Comparison of ENCODE assay signal across 12 cellular contexts in the genomic region with DNA sequence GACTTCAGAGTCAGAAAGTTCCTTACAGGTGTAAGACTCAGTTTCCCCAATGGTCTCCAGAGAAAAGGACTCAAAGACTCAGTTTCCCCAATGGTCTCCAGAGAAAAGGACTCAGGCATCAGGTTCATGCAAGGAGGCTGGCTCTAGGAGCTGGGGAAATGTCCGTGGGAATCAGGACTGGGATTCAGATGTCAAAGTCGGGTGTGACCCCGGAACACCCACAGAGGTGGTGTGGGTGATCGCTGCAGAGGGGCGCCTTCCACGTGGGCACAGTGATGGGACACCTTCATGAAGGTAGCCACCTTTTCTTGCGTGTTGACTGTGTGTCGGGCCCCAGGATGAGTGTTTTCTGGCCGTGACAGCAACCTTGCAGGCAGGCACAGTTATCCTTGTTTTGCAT.
DNase-seq lines count a peak whose midpoint lies in the region; ATAC-seq and TF ChIP-seq lines count a peak whose summit lies in the region.
"Had no signal": no experiment of that assay in that cellular context is flagged by ENCODE, and none has a peak within 500 bp of the region (broad histone marks: within the 10 kb centered on the region; RNA-seq: fewer than 3 reads in every experiment).

No MANE protein-coding gene starts in this region.

- no peak for DNase-seq in RWPE1 (ENCODE audit: low spot score)
- no peak for DNase-seq in foreskin keratinocyte
- DNase-seq in prostate gland (ENCODE audit: low spot score), result no peak
- no peak for DNase-seq in left lung
- no peak for DNase-seq in HUDEP-2 (lab: John Stamatoyannopoulos, UW; ENCODE audit: unreplicated experiment in 76 of 76)
- DNase-seq in NCI-H526 (lab: John Stamatoyannopoulos, UW), result no peak
- DNase-seq: ACHN; CD4-positive, alpha-beta memory T cell; GOT3 had no signal

- TF ChIP-seq POLR2A in prostate gland (IDR thresholded peaks at IDR 0.05), result no peak

- CTCF ChIA-PET in RWPE1 (lab: Yijun Ruan, JAX), result interaction anchor here (0.6 to 2.4 kb wide), 3 partner anchors 94 to 1006 kb away, joined by 3 to 9 read pairs (median 3); no protein-coding TSS in a partner anchor

- 88% methylated on average over 9 of the region's 9 CpGs for WGBS in prostate gland

- H3K4me1 ChIP-seq in BLaER1, result peaks cover 51% of the 10 kb centered on the region
- H3K4me1 ChIP-seq in foreskin keratinocyte, result peaks cover 16% of the 10 kb centered on the region
- H3K4me1 ChIP-seq in prostate gland (replicated peaks), result no peaks in the 10 kb centered on the region
- H3K4me1 ChIP-seq in left lung, result no peaks in the 10 kb centered on the region

- H3K36me3 ChIP-seq in BLaER1 (no peaks in the 10 kb centered on the region), prostate gland (no peaks in the 10 kb centered on the region), left lung (no peaks in the 10 kb centered on the region)

- no peak overlapping the region for H3K4me3 ChIP-seq in BLaER1
- H3K4me3 ChIP-seq in prostate gland, result no peak overlapping the region
- no peak overlapping the region for H3K4me3 ChIP-seq in left lung
- H3K4me3 ChIP-seq: GM12878 had no signal

- ATAC-seq in foreskin keratinocyte (peak; percentile 5), left lung (no peak)
- ATAC-seq: GM12878 had no signal

- TF ChIP-seq CTCF in RWPE1 (conservative IDR thresholded peaks at IDR 0.05; ENCODE audit: low read depth) (no peak), foreskin keratinocyte (conservative IDR thresholded peaks at IDR 0.05) (no peak), prostate gland (IDR thresholded peaks at IDR 0.05) (no peak), left lung (IDR thresholded peaks at IDR 0.05) (no peak)

- intact Hi-C loops in prostate gland (cut with DNase I) (no loop called here), left lung (cut with DNase I) (no loop called here)

- H3K27ac ChIP-seq in BLaER1, result no peak overlapping the region
- peak overlapping the region; percentile 96 for H3K27ac ChIP-seq in RWPE1
- H3K27ac ChIP-seq in foreskin keratinocyte, result no peak overlapping the region
- H3K27ac ChIP-seq in prostate gland, result peak overlapping the region; percentile 15 to 49
- no peak overlapping the region for H3K27ac ChIP-seq in left lung
- H3K27ac ChIP-seq: C4-2B had no signal

- H4K20me1 ChIP-seq in BLaER1, result no peaks in the 10 kb centered on the region

- H3K9ac ChIP-seq in BLaER1, result no peak overlapping the region

- peak overlapping the region; percentile 25; the same call in 1 of the 2 replicates for H3K4me2 ChIP-seq in BLaER1

- 0 out of 2 replicates have a peak, but pooled peaks cover 7% of the 10 kb centered on the region for H3K27me3 ChIP-seq in BLaER1
- no peaks in the 10 kb centered on the region for H3K27me3 ChIP-seq in foreskin keratinocyte
- H3K27me3 ChIP-seq in prostate gland (replicated peaks; ENCODE audit: insufficient read depth), result no peaks in the 10 kb centered on the region
- peaks cover 0 to 44% of the 10 kb centered on the region in 2 donors for H3K27me3 ChIP-seq in left lung

- H3K9me3 ChIP-seq in BLaER1, result peaks cover 20% of the 10 kb centered on the region
- no peaks in the 10 kb centered on the region for H3K9me3 ChIP-seq in prostate gland
- H3K9me3 ChIP-seq in left lung, result no peaks in the 10 kb centered on the region

- POLR2A ChIA-PET in RWPE1 (lab: Yijun Ruan, JAX; ENCODE audit: low non-redundant PET), result no interaction called here

Comparison
In these comparisons a context has a peak if more than half of its experiments do, and no peak if none do; other contexts are left out.
1. H3K27ac ChIP-seq: peak in RWPE1 (single experiment) and prostate gland (2 of 2); none in BLaER1 (single experiment), foreskin keratinocyte (single experiment) and left lung (0 of 2).